ENCODE assay signal across 8 cellular contexts in the genomic region with DNA sequence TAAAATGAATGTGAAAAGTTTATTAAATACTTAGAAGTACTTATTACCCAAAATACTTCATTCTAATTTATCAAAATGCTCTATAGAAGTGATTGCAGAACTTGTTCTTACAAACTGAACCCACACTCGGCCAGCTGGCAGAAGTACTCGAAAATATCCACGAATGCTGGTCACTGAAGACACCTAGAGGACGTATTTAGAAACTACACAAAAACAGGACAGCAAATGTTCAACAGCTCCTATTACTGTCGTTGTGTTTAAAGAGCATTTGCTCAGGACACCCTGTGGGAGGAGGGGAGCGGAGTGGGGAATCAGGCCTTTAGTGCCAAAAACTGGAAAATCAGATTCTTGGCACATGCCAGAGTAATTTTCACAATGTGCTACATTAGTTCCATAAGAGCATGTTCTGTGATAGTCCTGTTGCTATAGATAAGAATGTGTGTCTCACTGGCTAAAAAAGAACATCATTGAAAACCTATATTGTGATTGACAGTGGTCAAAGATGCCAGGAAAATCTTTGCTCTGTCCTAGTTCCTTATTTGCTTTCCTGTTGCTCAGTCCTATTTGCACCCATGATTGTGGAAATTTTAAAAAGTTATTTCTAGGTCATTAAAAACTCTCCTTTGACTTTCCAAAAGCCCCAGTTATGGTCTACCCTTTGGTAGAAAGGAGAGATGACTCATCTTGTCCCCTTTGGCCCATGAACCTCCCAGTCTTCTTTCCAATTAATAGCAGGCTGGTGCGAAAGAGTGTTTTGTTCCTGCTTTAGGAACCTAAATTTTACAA. TPM values are rescaled to one million over a fixed set of nuclear protein-coding genes. Genes with fewer than 3 reads are reported as not detected.
A peak's percentile ranks its signal among the peaks of the same experiment; 100 is the strongest.
DNase-seq lines count a peak whose midpoint lies in the region; FAIRE-seq and TF ChIP-seq lines count a peak whose summit lies in the region.

No MANE protein-coding gene starts in this region.

- no peaks in the 10 kb centered on the region for H3K9me3 Mint-ChIP-seq in immature natural killer cell

- H3K27me3 ChIP-seq in SU-DHL-6 (ENCODE audit: low read length) (no peaks in the 10 kb centered on the region), brain microvascular endothelial cell (replicated peaks) (no peaks in the 10 kb centered on the region), small intestine (ENCODE audit: control insufficient read depth in 2 of 2, insufficient read depth in 2 of 2, low read length in 2 of 2) (no peaks in the 10 kb centered on the region)

- CTCF ChIA-PET in HEK293T (lab: Yijun Ruan, JAX), result interaction anchor here (0.6 to 1.6 kb wide), 7 partner anchors 14 to 644 kb away, joined by 3 to 4 read pairs (median 3); no protein-coding TSS in a partner anchor

- POLR2A ChIA-PET in HEK293T (lab: Yijun Ruan, JAX), result interaction anchor here (1.5 kb wide), 1 partner anchor 266 kb away, joined by 4 read pairs; no protein-coding TSS in a partner anchor

- H3K4me1 Mint-ChIP-seq in immature natural killer cell, result no peaks in the 10 kb centered on the region

- in situ Hi-C loops in brain microvascular endothelial cell (cut with HindIII; ENCODE audit: low pct_ligation_motif_present, low sequenced_read_pairs), result no loop called here

- H3K4me1 ChIP-seq in small intestine (ENCODE audit: control insufficient read depth in 2 of 2, insufficient read depth in 1 of 2, low read depth in 1 of 2, low read length in 1 of 2), result no peaks in the 10 kb centered on the region

- H3K27me3 Mint-ChIP-seq in immature natural killer cell (ENCODE audit: low read depth in 3 of 3), result peaks cover 0 to 6% (median 4%) of the 10 kb centered on the region in 3 donors

- H3K9me3 ChIP-seq in SU-DHL-6 (ENCODE audit: insufficient read depth, low read length), result no peaks in the 10 kb centered on the region
- no peaks in the 10 kb centered on the region for H3K9me3 ChIP-seq in small intestine (ENCODE audit: control insufficient read depth, low read depth)

- peak; percentile 15 for FAIRE-seq in small intestine (lab: Jason Lieb, UNC)

- H3F3A ChIP-seq in SU-DHL-6 (ENCODE audit: insufficient read depth), result no peaks in the 10 kb centered on the region

- no peaks in the 10 kb centered on the region for H3K36me3 ChIP-seq in SU-DHL-6 (ENCODE audit: low read length)
- H3K36me3 ChIP-seq in brain microvascular endothelial cell (replicated peaks), result no peaks in the 10 kb centered on the region
- no peaks in the 10 kb centered on the region for H3K36me3 ChIP-seq in small intestine (ENCODE audit: control insufficient read depth in 2 of 2, insufficient read depth in 2 of 2, low read length in 2 of 2)

- H3K27ac ChIP-seq in SU-DHL-6 (ENCODE audit: low read depth, low read length) (no peak overlapping the region), brain microvascular endothelial cell (no peak overlapping the region), small intestine (ENCODE audit: low read depth in 1 of 2, low read length in 1 of 2) (no peak overlapping the region)

- WGBS in small intestine, 3 donors, result 13 to 18% (median 13%) methylated on average over 7 of the region's 7 CpGs

- DNase-seq in GM12864 (ENCODE audit: low read depth), result peak; percentile 53
- DNase-seq in HEK293T (ENCODE audit: extremely low spot score), result peak; percentile 66
- DNase-seq in NCI-H1417 treated with DMSO at 0.1 percent for 48 hours (lab: John Stamatoyannopoulos, UW), result peak; percentile 24
- peak; percentile 67 for DNase-seq in brain microvascular endothelial cell
- peak; percentile 41 to 54 (median 49) for DNase-seq in immature natural killer cell
- DNase-seq in small intestine, result peak; percentile 65
- no peak for DNase-seq in NCI-H128 (lab: John Stamatoyannopoulos, UW; ENCODE audit: unreplicated experiment)

- no peaks in the 10 kb centered on the region for H3K9me2 ChIP-seq in SU-DHL-6 (replicated peaks; ENCODE audit: insufficient read depth, low read length)

- H3K36me3 Mint-ChIP-seq in immature natural killer cell, result no peaks in the 10 kb centered on the region

- H3K4me3 ChIP-seq in GM12864 (ENCODE audit: low read depth, low read length) (no peak overlapping the region), SU-DHL-6 (ENCODE audit: insufficient read depth, low read length, poor library complexity, severe bottlenecking) (no peak overlapping the region), brain microvascular endothelial cell (ENCODE audit: low read depth, low read length) (no peak overlapping the region), small intestine (ENCODE audit: low read depth in 1 of 2, low read length in 2 of 2) (no peak overlapping the region)

- H2AFZ ChIP-seq in SU-DHL-6 (ENCODE audit: low read depth, low read length, severe bottlenecking), result no peak overlapping the region

- H3K79me2 ChIP-seq in SU-DHL-6 (ENCODE audit: insufficient read depth, low read length), result no peaks in the 10 kb centered on the region

- no peak overlapping the region for H3K27ac Mint-ChIP-seq in immature natural killer cell

- no peak overlapping the region for H3K4me2 ChIP-seq in SU-DHL-6 (ENCODE audit: low read depth, low read length, poor library complexity, severe bottlenecking)

- no peak overlapping the region for H3K9ac ChIP-seq in SU-DHL-6 (ENCODE audit: low read length)

- no peaks in the 10 kb centered on the region for H4K20me1 ChIP-seq in SU-DHL-6 (ENCODE audit: low read depth, low read length)

- TF ChIP-seq CTCF in GM12864 (IDR thresholded peaks at IDR 0.05; ENCODE audit: low read depth, low read length, missing control alignments) (peak; percentile 63), SU-DHL-6 (IDR thresholded peaks at IDR 0.05; ENCODE audit: insufficient read depth, low read length, poor library complexity, severe bottlenecking) (peak; percentile 46), brain microvascular endothelial cell (IDR thresholded peaks at IDR 0.05; ENCODE audit: low read depth, low read length, missing control alignments) (peak; percentile 75)

- no peak overlapping the region for H3K4me3 Mint-ChIP-seq in immature natural killer cell

TF ChIP-seq in HEK293T, 16 proteins besides CTCF, POLR2A, EP300 and RAD21:
- TF ChIP-seq, protein P1, sequence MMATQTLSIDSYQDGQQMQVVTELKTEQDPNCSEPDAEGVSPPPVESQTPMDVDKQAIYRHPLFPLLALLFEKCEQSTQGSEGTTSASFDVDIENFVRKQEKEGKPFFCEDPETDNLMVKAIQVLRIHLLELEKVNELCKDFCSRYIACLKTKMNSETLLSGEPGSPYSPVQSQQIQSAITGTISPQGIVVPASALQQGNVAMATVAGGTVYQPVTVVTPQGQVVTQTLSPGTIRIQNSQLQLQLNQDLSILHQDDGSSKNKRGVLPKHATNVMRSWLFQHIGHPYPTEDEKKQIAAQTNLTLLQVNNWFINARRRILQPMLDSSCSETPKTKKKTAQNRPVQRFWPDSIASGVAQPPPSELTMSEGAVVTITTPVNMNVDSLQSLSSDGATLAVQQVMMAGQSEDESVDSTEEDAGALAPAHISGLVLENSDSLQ (IDR thresholded peaks at IDR 0.05), result peak; percentile 22; the same call in 1 of the 2 replicates
- TF ChIP-seq BHLHE40 (IDR thresholded peaks at IDR 0.05; ENCODE audit: borderline replicate concordance), result no peak
TF ChIP-seq in HEK293T: peak in this region for 1.

RNA-seq across cellular contexts. Expression of a gene that starts 49.0 kb away (rescaled TPM):
- polyA plus RNA-seq in immature natural killer cell, result 10 to 100 TPM; 15.4 to 31.2 (median 15.6) TPM
- 10 to 100 TPM; 14.4 to 23.5 (median 19.9) TPM for polyA plus RNA-seq in small intestine
